ENCODE assay signal across 8 cellular contexts in genomic region chr10:25059990-25060389, GRCh38. TPM values are rescaled to one million over a fixed set of nuclear protein-coding genes. Genes with fewer than 3 reads are reported as not detected.
DNase-seq lines count a peak whose midpoint lies in the region; ATAC-seq and TF ChIP-seq lines count a peak whose summit lies in the region.

No MANE protein-coding gene starts in this region.

- 56 to 63% methylated on average over 7 of the region's 7 CpGs for WGBS in testis, 2 donors

- H3K9me3 Mint-ChIP-seq in activated naive CD4-positive, alpha-beta T cell treated with anti-CD3 and anti-CD28 coated beads for 36 hours: no peaks in the 10 kb centered on the region

- CTCF ChIA-PET in activated naive CD4-positive, alpha-beta T cell treated with anti-CD3 and anti-CD28 coated beads for 36 hours (lab: Charles Lee): no interaction called here

- TF ChIP-seq CTCF in testis (IDR thresholded peaks at IDR 0.05) (no peak), BE2C (IDR thresholded peaks at IDR 0.05; ENCODE audit: low read depth, low read length) (no peak)

- no peak for ATAC-seq in HG02884 (IDR thresholded peaks at IDR 0.05; ENCODE audit: unreplicated experiment)

- no peak overlapping the region for H3K4me3 Mint-ChIP-seq in activated naive CD4-positive, alpha-beta T cell treated with anti-CD3 and anti-CD28 coated beads for 36 hours

- H3K9ac ChIP-seq in adipocyte (ENCODE audit: low read length): no peak overlapping the region

- DNase-seq in HK-2 (ENCODE audit: unreplicated experiment): peak; percentile 60
- peak; percentile 82 for DNase-seq in adipocyte (ENCODE audit: low read depth)
- DNase-seq in inferior parietal cortex (ENCODE audit: extremely low spot score): peak; percentile 33
- peak; percentile 19 for DNase-seq in testis
- DNase-seq in activated naive CD4-positive, alpha-beta T cell treated with anti-CD3 and anti-CD28 coated beads for 36 hours: no peak
- no peak for DNase-seq in BE2C
- no peak for DNase-seq in activated CD4-positive, alpha-beta T cell treated with anti-CD3 and anti-CD28 coated beads, Interleukin-2, amount 50 U/mL, for 4 hours

- no peak overlapping the region for H3K27ac Mint-ChIP-seq in activated naive CD4-positive, alpha-beta T cell treated with anti-CD3 and anti-CD28 coated beads for 36 hours

- H3K4me1 ChIP-seq in adipocyte (ENCODE audit: control insufficient read depth, insufficient read depth, low read length) (peaks cover 22% of the 10 kb centered on the region), testis (no peaks in the 10 kb centered on the region), BE2C (no peaks in the 10 kb centered on the region)

- H3K27me3 ChIP-seq in adipocyte (replicated peaks; ENCODE audit: control insufficient read depth, insufficient read depth, low read length) (no peaks in the 10 kb centered on the region), testis (no peaks in the 10 kb centered on the region), BE2C (no peaks in the 10 kb centered on the region)

- H3K36me3 ChIP-seq in adipocyte (ENCODE audit: control insufficient read depth, insufficient read depth, low read length, severe bottlenecking): no peaks in the 10 kb centered on the region
- no peaks in the 10 kb centered on the region for H3K36me3 ChIP-seq in testis (ENCODE audit: low read depth, missing control alignments)
- no peaks in the 10 kb centered on the region for H3K36me3 ChIP-seq in BE2C

- no peaks in the 10 kb centered on the region for H3K27me3 Mint-ChIP-seq in activated naive CD4-positive, alpha-beta T cell treated with anti-CD3 and anti-CD28 coated beads for 36 hours (ENCODE audit: low read depth)

- H3K9me3 ChIP-seq in adipocyte (ENCODE audit: control insufficient read depth, low read length): no peaks in the 10 kb centered on the region
- no peaks in the 10 kb centered on the region for H3K9me3 ChIP-seq in testis
- H3K9me3 ChIP-seq in BE2C: no peaks in the 10 kb centered on the region

- intact Hi-C loops in testis (cut with DNase I; ENCODE audit: low total_unique reads): no loop called here
- intact Hi-C loops in activated naive CD4-positive, alpha-beta T cell treated with anti-CD3 and anti-CD28 coated beads for 36 hours (cut with micrococcal nuclease): loop anchor here (5.0 kb wide), 1 partner anchor 353 kb away; no protein-coding TSS in a partner anchor

- no peaks in the 10 kb centered on the region for H3K36me3 Mint-ChIP-seq in activated naive CD4-positive, alpha-beta T cell treated with anti-CD3 and anti-CD28 coated beads for 36 hours (ENCODE audit: low read depth)

- H3K27ac ChIP-seq in testis: no peak overlapping the region

- no peak for TF ChIP-seq POLR2A in testis (IDR thresholded peaks at IDR 0.05)

- peaks cover 18% of the 10 kb centered on the region for H3K4me1 Mint-ChIP-seq in activated naive CD4-positive, alpha-beta T cell treated with anti-CD3 and anti-CD28 coated beads for 36 hours (ENCODE audit: low read depth)

- H3K4me3 ChIP-seq in adipocyte (ENCODE audit: low read length): no peak overlapping the region
- no peak overlapping the region for H3K4me3 ChIP-seq in testis
- H3K4me3 ChIP-seq in BE2C (ENCODE audit: low read depth, low read length): no peak overlapping the region

RNA-seq across cellular contexts. Expression of gene THNSL1, which starts 43.6 kb away (rescaled TPM):
- total RNA-seq in testis: 1 to 10 TPM; 6.7 to 9.6 TPM
- 9.6 TPM for polyA plus RNA-seq in testis (ENCODE audit: insufficient read depth, low read depth, low replicate concordance)
- 1 to 10 TPM; 6.3 to 7.1 TPM for total RNA-seq in activated naive CD4-positive, alpha-beta T cell treated with anti-CD3 and anti-CD28 coated beads for 36 hours
- 3.9 TPM for polyA plus RNA-seq in BE2C (2012; ENCODE audit: insufficient read depth, insufficient read length, low read depth)

RNA-seq across cellular contexts. Expression of gene ENKUR, which starts 44.0 kb away (rescaled TPM):
- 1 to 10 TPM; 2.2 to 2.5 TPM for total RNA-seq in testis
- 6.2 TPM for polyA plus RNA-seq in testis (ENCODE audit: insufficient read depth, low read depth, low replicate concordance)
- total RNA-seq in activated naive CD4-positive, alpha-beta T cell treated with anti-CD3 and anti-CD28 coated beads for 36 hours: not detected
- polyA plus RNA-seq in BE2C (2012; ENCODE audit: insufficient read depth, insufficient read length, low read depth): not detected

Comparison
In these comparisons a context has a peak if more than half of its experiments do, and no peak if none do; other contexts are left out.
1. DNase-seq: peak in HK-2 (single experiment), adipocyte (single experiment), inferior parietal cortex (single experiment) and testis (single experiment); none in activated naive CD4-positive, alpha-beta T cell treated with anti-CD3 and anti-CD28 coated beads for 36 hours (single experiment), BE2C (single experiment) and activated CD4-positive, alpha-beta T cell treated with anti-CD3 and anti-CD28 coated beads, Interleukin-2, amount 50 U/mL, for 4 hours (0 of 2).